ENCODE assay signal across 19 cellular contexts in the genomic region with DNA sequence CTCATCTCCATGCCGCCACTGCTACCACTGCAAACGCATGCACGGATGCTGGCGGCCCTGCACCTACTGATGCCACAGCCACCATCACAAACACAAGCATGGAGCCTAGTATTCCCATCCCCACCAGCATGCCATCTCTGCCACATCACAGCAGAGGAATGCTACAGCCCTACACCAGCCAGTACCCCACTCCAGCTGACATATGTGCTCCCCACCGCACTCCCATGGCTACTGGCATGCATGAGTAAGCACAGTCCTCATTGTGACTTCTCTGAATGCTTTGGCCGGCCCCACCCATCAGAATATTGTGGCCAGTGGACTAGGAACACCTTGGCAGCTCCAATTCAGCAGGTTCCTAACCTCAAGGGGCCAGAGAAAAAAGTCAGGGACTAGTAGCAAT.
A peak's percentile ranks its signal among the peaks of the same experiment; 100 is the strongest.
DNase-seq lines count a peak whose midpoint lies in the region; ATAC-seq, FAIRE-seq and TF ChIP-seq lines count a peak whose summit lies in the region.
"Had no signal": no experiment of that assay in that cellular context is flagged by ENCODE, and none has a peak within 500 bp of the region (broad histone marks: within the 10 kb centered on the region; RNA-seq: fewer than 3 reads in every experiment).

No MANE protein-coding gene starts in this region.

- H2AK5ac ChIP-seq in mesendoderm (ENCODE audit: low read length), result no peak overlapping the region

- no peak overlapping the region for H3K23ac ChIP-seq in mesendoderm (ENCODE audit: low read length)

- H2BK120ac ChIP-seq in mesendoderm (ENCODE audit: low read depth, low read length), result no peak overlapping the region

- H3K79me2 ChIP-seq in mesendoderm (ENCODE audit: control insufficient read depth, insufficient read depth, low read length), result no peaks in the 10 kb centered on the region

- H3K27me3 ChIP-seq in mesendoderm (ENCODE audit: insufficient read depth, low read length, poor library complexity) (no peaks in the 10 kb centered on the region), testis (no peaks in the 10 kb centered on the region)
- H3K27me3 ChIP-seq: BLaER1 had no signal

- no peak overlapping the region for H3K4me3 ChIP-seq in mesendoderm (ENCODE audit: low read length)
- H3K4me3 ChIP-seq in testis, result no peak overlapping the region
- H3K4me3 ChIP-seq: BLaER1 had no signal

- in situ Hi-C loops in ACHN (cut with HindIII; ENCODE audit: low pct_ligation_motif_present, low pct_unique_long_range_greater_than_20kb, low sequenced_read_pairs), result no loop called here

- DNase-seq in H54 (ENCODE audit: insufficient read length, low spot score) (peak; percentile 55), RPMI7951 (ENCODE audit: low read depth) (peak; percentile 46), mesendoderm (peak; percentile 2), testis (no peak), ACHN (no peak)
- DNase-seq in stimulated activated naive CD4-positive, alpha-beta T cell (lab: John Stamatoyannopoulos, UW), result no peak
- DNase-seq: CD4-positive, CD25-positive, alpha-beta regulatory T cell; GOT3; NCI-H1105 treated with DMSO at 0.1 percent for 48 hours; NCI-H146; NCI-H1930; NCI-H446 treated with DMSO at 0.1 percent for 48 hours; NCI-H526 treated with DMSO at 0.1 percent for 48 hours; SHP77 treated with DMSO at 0.1 percent for 48 hours had no signal

- H2BK5ac ChIP-seq in mesendoderm (ENCODE audit: low read length), result no peak overlapping the region

- H3K79me1 ChIP-seq in mesendoderm (ENCODE audit: low read length), result no peaks in the 10 kb centered on the region

- H3K18ac ChIP-seq in mesendoderm (ENCODE audit: low read length), result no peak overlapping the region

- H3K36me3 ChIP-seq in mesendoderm (ENCODE audit: control insufficient read depth, insufficient read depth, low read length) (no peaks in the 10 kb centered on the region), testis (ENCODE audit: low read depth, missing control alignments) (no peaks in the 10 kb centered on the region)
- H3K36me3 ChIP-seq: BLaER1 had no signal

- no peak overlapping the region for H4K5ac ChIP-seq in mesendoderm (ENCODE audit: low read length)

- H3K4ac ChIP-seq in mesendoderm (ENCODE audit: low read depth, low read length), result no peak overlapping the region

- no peak overlapping the region for H4K8ac ChIP-seq in mesendoderm (ENCODE audit: low read depth, low read length)

- no peak for TF ChIP-seq CTCF in testis (IDR thresholded peaks at IDR 0.05)

- no peak overlapping the region for H3K56ac ChIP-seq in mesendoderm (ENCODE audit: low read length)

- no peak for TF ChIP-seq POLR2A in H54 (IDR thresholded peaks at IDR 0.05; ENCODE audit: low read depth, low read length)
- no peak for TF ChIP-seq POLR2A in testis (IDR thresholded peaks at IDR 0.05)

- no peak overlapping the region for H3K9ac ChIP-seq in mesendoderm (ENCODE audit: low read length)
- H3K9ac ChIP-seq: BLaER1 had no signal

- H2BK15ac ChIP-seq in mesendoderm (replicated peaks; ENCODE audit: low read depth), result no peak overlapping the region

- peak; percentile 82 for FAIRE-seq in H54 (lab: Jason Lieb, UNC)
- FAIRE-seq: D721Med, GM18507 had no signal

- no peaks in the 10 kb centered on the region for H3K9me3 ChIP-seq in testis
- H3K9me3 ChIP-seq: BLaER1 had no signal

- H3K4me1 ChIP-seq in mesendoderm (ENCODE audit: control insufficient read depth, low read depth, low read length) (no peaks in the 10 kb centered on the region), testis (no peaks in the 10 kb centered on the region)
- H3K4me1 ChIP-seq: BLaER1 had no signal

- no CpG with 5 or more reads among the region's 6 CpGs for WGBS in mesendoderm (ENCODE audit: extremely low coverage, insufficient coverage, low lambda C conversion rate)
- 91 to 96% methylated on average over 6 of the region's 6 CpGs for WGBS in testis, 2 donors

- H3K27ac ChIP-seq in mesendoderm (ENCODE audit: low read depth, low read length), result no peak overlapping the region
- H3K27ac ChIP-seq in testis, result no peak overlapping the region
- H3K27ac ChIP-seq: BLaER1, HL-60 had no signal

- H3K4me2 ChIP-seq in mesendoderm (ENCODE audit: low read length), result no peak overlapping the region
- H3K4me2 ChIP-seq: BLaER1 had no signal

- no peak for ATAC-seq in GM19452 (IDR thresholded peaks at IDR 0.05; ENCODE audit: unreplicated experiment)

- intact Hi-C loops in testis (cut with DNase I; ENCODE audit: low total_unique reads), result no loop called here

Comparison
In these comparisons a context has a peak if more than half of its experiments do, and no peak if none do; other contexts are left out.
1. DNase-seq: peak in H54 (single experiment), RPMI7951 (single experiment) and mesendoderm (single experiment); none in testis (single experiment), ACHN (single experiment) and stimulated activated naive CD4-positive, alpha-beta T cell (0 of 6).